ENCODE assay signal across 9 cellular contexts in the genomic region with DNA sequence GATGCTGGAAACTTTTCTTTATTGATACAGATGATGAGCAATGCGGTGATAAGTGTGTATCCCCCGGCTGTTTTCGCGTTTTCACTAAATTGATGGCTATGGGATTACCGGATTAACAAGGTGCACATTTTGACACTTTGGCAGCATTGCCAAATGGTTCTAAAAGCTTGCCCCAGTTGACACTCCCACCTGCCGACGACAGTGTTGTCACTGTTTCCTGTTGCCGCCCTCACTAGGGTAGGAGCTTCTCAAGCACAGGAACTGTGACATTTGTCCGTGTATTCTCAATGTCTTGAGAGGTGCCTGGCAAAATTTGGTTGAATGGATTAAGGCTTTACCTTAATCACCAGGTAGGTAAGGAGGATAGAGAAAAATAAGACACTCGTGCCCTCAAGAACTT. TPM values are rescaled to one million over a fixed set of nuclear protein-coding genes. Genes with fewer than 3 reads are reported as not detected.
A peak's percentile ranks its signal among the peaks of the same experiment; 100 is the strongest.
DNase-seq lines count a peak whose midpoint lies in the region; ATAC-seq and TF ChIP-seq lines count a peak whose summit lies in the region.
"Had no signal": no experiment of that assay in that cellular context is flagged by ENCODE, and none has a peak within 500 bp of the region (broad histone marks: within the 10 kb centered on the region; RNA-seq: fewer than 3 reads in every experiment).

No MANE protein-coding gene starts in this region.

- H3K4me3 ChIP-seq in duodenal mucosa (ENCODE audit: low read depth in 1 of 2, low read length in 2 of 2): peak overlapping the region; percentile 32 to 53

- no peaks in the 10 kb centered on the region for H3K36me3 Mint-ChIP-seq in WTC11

- H3K4me1 ChIP-seq in duodenal mucosa (ENCODE audit: control insufficient read depth in 1 of 2, insufficient read depth in 2 of 2, low read length in 2 of 2): peaks cover 35 to 48% of the 10 kb centered on the region in 2 donors

- no peaks in the 10 kb centered on the region for H3K27me3 Mint-ChIP-seq in WTC11 (ENCODE audit: low read depth)

- no peak for TF ChIP-seq CTCF in WTC11 (IDR thresholded peaks at IDR 0.05)

- H3K9me3 Mint-ChIP-seq in WTC11: no peaks in the 10 kb centered on the region

- peak in 40 of 76 experiments; percentile 16 to 73 (median 39) for DNase-seq in HUDEP-2 (lab: John Stamatoyannopoulos, UW; ENCODE audit: unreplicated experiment in 76 of 76)
- no peak for DNase-seq in WTC11 (ENCODE audit: low spot score)
- DNase-seq in stimulated activated CD8-positive, alpha-beta memory T cell treated with anti-CD3 and anti-CD28 coated beads, Interleukin-12 subunit alpha, Interleukin-12 subunit beta, amount 100 ng/mL, for 1 hour (ENCODE audit: low read depth): peak; percentile 52
- no peak for DNase-seq in NCI-H226
- no peak for DNase-seq in AG08396 (ENCODE audit: low spot score)
- no peak for DNase-seq in cerebellar cortex (ENCODE audit: low spot score)
- DNase-seq: IMR-90 had no signal

- peak overlapping the region; percentile 4 to 27 for H3K9ac ChIP-seq in duodenal mucosa (ENCODE audit: low read depth in 1 of 2, low read length in 2 of 2)

- no peak overlapping the region for H3K4me3 Mint-ChIP-seq in WTC11

- H3K27ac ChIP-seq in duodenal mucosa (ENCODE audit: low read depth, low read length): peak overlapping the region; percentile 53

- H3K4me1 Mint-ChIP-seq in WTC11: peaks cover 31% of the 10 kb centered on the region

- H3K27ac Mint-ChIP-seq in WTC11: peak overlapping the region; percentile 44; the same call in 1 of the 2 replicates

- CTCF ChIA-PET in WTC11 (lab: Charles Lee): interaction anchor here (0.8 to 2.7 kb wide), 8 partner anchors 9 to 308 kb away, joined by 3 to 15 read pairs (median 6); partner anchors contain the start of gene MAPK14

- ATAC-seq in WTC11 (no peak), HG03521 (IDR thresholded peaks at IDR 0.05; ENCODE audit: unreplicated experiment) (no peak)

- H3K36me3 ChIP-seq in duodenal mucosa (ENCODE audit: control insufficient read depth in 1 of 2, insufficient read depth in 2 of 2, low read length in 2 of 2): peaks cover 0 to 7% of the 10 kb centered on the region in 2 donors

- POLR2A ChIA-PET in WTC11 (lab: Charles Lee): no interaction called here

- no peaks in the 10 kb centered on the region for H3K9me3 ChIP-seq in duodenal mucosa (ENCODE audit: control insufficient read depth in 1 of 2, low read length in 2 of 2)

- H3K27me3 ChIP-seq in duodenal mucosa (ENCODE audit: control insufficient read depth in 1 of 2, insufficient read depth in 2 of 2, low read length in 2 of 2): no peaks in the 10 kb centered on the region

TF ChIP-seq in WTC11, 78 proteins besides CTCF, POLR2A, EP300 and RAD21:
- TF ChIP-seq GTF2I (CRISPR knock-in tag; conservative IDR thresholded peaks at IDR 0.05) (no peak), E2F4 (CRISPR knock-in tag; IDR thresholded peaks at IDR 0.05; ENCODE audit: borderline replicate concordance, low read depth) (no peak), ZNF671 (CRISPR knock-in tag; IDR thresholded peaks at IDR 0.05) (no peak), RORB (CRISPR knock-in tag; IDR thresholded peaks at IDR 0.05) (no peak), ZNF423 (CRISPR knock-in tag; IDR thresholded peaks at IDR 0.05) (no peak)
- TF ChIP-seq, protein P1, sequence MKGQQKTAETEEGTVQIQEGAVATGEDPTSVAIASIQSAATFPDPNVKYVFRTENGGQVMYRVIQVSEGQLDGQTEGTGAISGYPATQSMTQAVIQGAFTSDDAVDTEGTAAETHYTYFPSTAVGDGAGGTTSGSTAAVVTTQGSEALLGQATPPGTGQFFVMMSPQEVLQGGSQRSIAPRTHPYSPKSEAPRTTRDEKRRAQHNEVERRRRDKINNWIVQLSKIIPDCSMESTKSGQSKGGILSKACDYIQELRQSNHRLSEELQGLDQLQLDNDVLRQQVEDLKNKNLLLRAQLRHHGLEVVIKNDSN (CRISPR knock-in tag; IDR thresholded peaks at IDR 0.05): no peak
TF ChIP-seq in WTC11: peak in this region for 0.

RNA-seq across cellular contexts. Expression of gene MAPK13, which starts 9.8 kb away (rescaled TPM):
- total RNA-seq in WTC11 (2021): 13.6 to 17.8 TPM (median 17.0 TPM) in 3 replicates

Comparison
In these comparisons a context has a peak if more than half of its experiments do, and no peak if none do; other contexts are left out.
1. DNase-seq: peak in HUDEP-2 (40 of 76) and stimulated activated CD8-positive, alpha-beta memory T cell treated with anti-CD3 and anti-CD28 coated beads, Interleukin-12 subunit alpha, Interleukin-12 subunit beta, amount 100 ng/mL, for 1 hour (single experiment); none in WTC11 (single experiment), NCI-H226 (single experiment), AG08396 (single experiment) and cerebellar cortex (single experiment).